8 cellular contexts compared by ENCODE assay signal in the genomic region with DNA sequence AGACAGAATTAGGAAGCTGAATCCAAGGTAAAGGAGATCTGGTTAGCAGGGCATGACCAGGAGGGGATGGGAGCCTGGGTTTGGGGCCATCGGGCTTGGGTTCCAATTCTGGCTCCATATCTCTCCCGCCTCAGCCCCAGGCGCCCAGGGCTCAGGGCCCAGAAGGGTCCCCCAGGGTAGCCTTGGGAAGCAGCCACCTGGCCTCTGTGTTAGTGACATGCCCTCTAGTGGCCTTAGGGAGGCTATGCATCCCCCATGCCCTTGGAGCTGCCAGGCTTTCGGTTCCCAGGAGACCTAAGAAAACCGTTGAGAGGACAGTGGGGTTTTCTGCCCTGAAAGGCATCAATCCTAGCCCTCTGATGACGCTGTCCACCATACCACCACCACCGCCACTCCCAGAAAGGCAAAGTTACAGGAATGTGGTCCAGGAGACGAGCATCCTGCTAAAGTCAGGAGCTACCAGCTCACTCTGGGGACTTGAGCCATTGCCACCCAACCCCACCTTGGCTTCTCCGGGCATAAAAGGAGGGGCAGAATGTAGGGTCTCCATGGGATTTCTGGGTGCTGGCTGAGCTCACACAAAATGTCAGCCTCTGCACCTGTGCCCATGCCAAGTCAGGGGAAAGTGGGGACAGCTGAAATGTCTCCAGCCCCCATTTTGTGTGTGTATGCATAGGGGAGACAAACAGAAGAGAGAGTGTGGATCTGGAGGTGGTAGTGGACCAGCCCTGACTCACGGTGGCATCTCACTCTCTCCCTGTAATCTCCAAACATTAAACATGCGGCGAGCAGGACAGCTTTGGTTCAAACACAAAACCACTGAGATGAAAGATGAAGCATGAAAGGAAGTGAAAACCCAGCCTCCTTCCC. TPM values are rescaled to one million over a fixed set of nuclear protein-coding genes. Genes with fewer than 3 reads are reported as not detected.
A peak's percentile ranks its signal among the peaks of the same experiment; 100 is the strongest.
DNase-seq lines count a peak whose midpoint lies in the region; ATAC-seq and TF ChIP-seq lines count a peak whose summit lies in the region.

No MANE protein-coding gene starts in this region.

- peak; percentile 93 for TF ChIP-seq CTCF in Panc1 (IDR thresholded peaks at IDR 0.05)

- H3K36me3 ChIP-seq in Panc1 (ENCODE audit: control insufficient read depth, insufficient read depth, low read length): no peaks in the 10 kb centered on the region
- peaks cover 3% of the 10 kb centered on the region for H3K36me3 ChIP-seq in adipocyte (ENCODE audit: control insufficient read depth, insufficient read depth, low read length, severe bottlenecking)

- H3K27me3 ChIP-seq in Panc1 (ENCODE audit: control insufficient read depth, insufficient read depth, low read length) (no peaks in the 10 kb centered on the region), adipocyte (replicated peaks; ENCODE audit: control insufficient read depth, insufficient read depth, low read length) (no peaks in the 10 kb centered on the region), right cardiac atrium (ENCODE audit: control insufficient read depth, insufficient read depth) (no peaks in the 10 kb centered on the region)

- no peak overlapping the region for H3K4me3 ChIP-seq in Panc1 (ENCODE audit: low read depth in 2 of 2, low read length in 2 of 2)
- H3K4me3 ChIP-seq in adipocyte (ENCODE audit: low read length): no peak overlapping the region
- H3K4me3 ChIP-seq in right cardiac atrium (ENCODE audit: low read length): no peak overlapping the region

- H3K27ac ChIP-seq in Panc1 (ENCODE audit: low read length) (no peak overlapping the region), right cardiac atrium (ENCODE audit: low read length) (no peak overlapping the region)

- H3K9me3 ChIP-seq in Panc1 (ENCODE audit: control insufficient read depth, insufficient read depth, low read depth, low read length) (no peaks in the 10 kb centered on the region), adipocyte (ENCODE audit: control insufficient read depth, low read length) (no peaks in the 10 kb centered on the region), right cardiac atrium (ENCODE audit: control insufficient read depth, low read length) (no peaks in the 10 kb centered on the region)

- CTCF ChIA-PET in Panc1 (lab: Charles Lee): interaction anchor here (0.6 to 2.7 kb wide), 5 partner anchors 10 to 244 kb away, joined by 3 to 30 read pairs (median 4); no protein-coding TSS in a partner anchor

- H3K4me1 ChIP-seq in Panc1 (ENCODE audit: control insufficient read depth, insufficient read depth, low read length): no peaks in the 10 kb centered on the region
- H3K4me1 ChIP-seq in adipocyte (ENCODE audit: control insufficient read depth, insufficient read depth, low read length): no peaks in the 10 kb centered on the region
- no peaks in the 10 kb centered on the region for H3K4me1 ChIP-seq in right cardiac atrium (ENCODE audit: control insufficient read depth, insufficient read depth, low read length)

- DNase-seq in Daoy (ENCODE audit: low read depth) (peak; percentile 58), HuH-7.5 (ENCODE audit: low spot score) (peak; percentile 85), Panc1 (ENCODE audit: low read depth, low spot score) (peak; percentile 46), adipocyte (ENCODE audit: low read depth) (peak; percentile 70), right cardiac atrium (peak in 1 of 3 donors; percentile 65), NCI-H187 (lab: John Stamatoyannopoulos, UW) (no peak)
- DNase-seq in stimulated activated CD4-positive, alpha-beta T cell treated with anti-CD3 and anti-CD28 coated beads, Interleukin-15, amount 100 ng/mL, for 24 hours: peak; percentile 51

- intact Hi-C loops in Panc1 (cut with micrococcal nuclease; ENCODE audit: unreplicated experiment): no loop called here
- intact Hi-C loops in right cardiac atrium (cut with DNase I): loop anchor here in 1 of 4 donors (5.0 kb wide), 1 partner anchor 82 kb away; no protein-coding TSS in a partner anchor

- no peak overlapping the region for H3K9ac ChIP-seq in adipocyte (ENCODE audit: low read length)

- peak; percentile 81 for ATAC-seq in GM21423 (IDR thresholded peaks at IDR 0.05; ENCODE audit: unreplicated experiment)
- ATAC-seq in Panc1: peak; percentile 92
- peak; percentile 50 to 79 for ATAC-seq in right cardiac atrium

- BruUV-seq in Panc1 (replicated peaks; lab: Mats Ljungman, UMichigan): no TSS peak

- WGBS in right cardiac atrium: 61% methylated on average over 12 of the region's 12 CpGs

- POLR2A ChIA-PET in Panc1 (lab: Charles Lee): no interaction called here

- in situ Hi-C loops in Panc1 (cut with HindIII; ENCODE audit: low pct_unique_long_range_greater_than_20kb, low sequenced_read_pairs): no loop called here

RNA-seq across cellular contexts. Expression of gene EMX1, which starts 56.5 kb away (rescaled TPM):
- 0.06 and 0.29 TPM in 2 replicates for total RNA-seq in Daoy (2014; rRNA removed; shearing (Covaris generic))
- total RNA-seq in Panc1 (2021; ENCODE audit: unreplicated experiment) (0.36 TPM), right cardiac atrium (not detected)
- polyA plus RNA-seq in Panc1 (2012; ENCODE audit: insufficient read length): 0.52 TPM
- 0.18 TPM for polyA plus RNA-seq in right cardiac atrium

Comparison
In these comparisons a context has a peak if more than half of its experiments do, and no peak if none do; other contexts are left out.
1. DNase-seq: peak in Daoy (single experiment), HuH-7.5 (single experiment), Panc1 (single experiment), adipocyte (single experiment) and stimulated activated CD4-positive, alpha-beta T cell treated with anti-CD3 and anti-CD28 coated beads, Interleukin-15, amount 100 ng/mL, for 24 hours (single experiment); none in NCI-H187 (0 of 2).
2. Peak in every context shown above with its lines, with median percentiles within 50 percentile points of each other: ATAC-seq.